8 cellular contexts compared by ENCODE assay signal in genomic region chr16:569445-570254, GRCh38. TPM values are rescaled to one million over a fixed set of nuclear protein-coding genes. Genes with fewer than 3 reads are reported as not detected.
DNase-seq lines count a peak whose midpoint lies in the region; ATAC-seq and TF ChIP-seq lines count a peak whose summit lies in the region.

Gene PIGQ, plus strand, starts transcription at chr16:569968. Its CDS starts 4,107 bp downstream, at chr16:574075.

- peaks cover 31% of the 10 kb centered on the region for H3K4me1 Mint-ChIP-seq in activated naive CD4-positive, alpha-beta T cell treated with anti-CD3 and anti-CD28 coated beads, Interleukin-2, amount 50 U/mL, for 24 hours

- no peaks in the 10 kb centered on the region for H3K27me3 ChIP-seq in SJSA1 (replicated peaks)
- no peaks in the 10 kb centered on the region for H3K27me3 ChIP-seq in testis

- H3K27me3 Mint-ChIP-seq in activated naive CD4-positive, alpha-beta T cell treated with anti-CD3 and anti-CD28 coated beads, Interleukin-2, amount 50 U/mL, for 24 hours = no peaks in the 10 kb centered on the region

- peak; percentile 41 for ATAC-seq in HG03095 (IDR thresholded peaks at IDR 0.05; ENCODE audit: unreplicated experiment)
- no peak for ATAC-seq in GM18511 (IDR thresholded peaks at IDR 0.05; ENCODE audit: unreplicated experiment)

- TF ChIP-seq CTCF in GM12864 (IDR thresholded peaks at IDR 0.05; ENCODE audit: low read depth, low read length, missing control alignments) (no peak), testis (IDR thresholded peaks at IDR 0.05) (no peak)

- no peaks in the 10 kb centered on the region for H3K9me3 Mint-ChIP-seq in activated naive CD4-positive, alpha-beta T cell treated with anti-CD3 and anti-CD28 coated beads, Interleukin-2, amount 50 U/mL, for 24 hours

- intact Hi-C loops in testis (cut with DNase I; ENCODE audit: low total_unique reads) = no loop called here

- H3K27ac Mint-ChIP-seq in activated naive CD4-positive, alpha-beta T cell treated with anti-CD3 and anti-CD28 coated beads, Interleukin-2, amount 50 U/mL, for 24 hours = peak within 1 kb of the TSS; percentile 86

- H3K4me3 ChIP-seq in GM12864 (ENCODE audit: low read depth, low read length) = peak within 1 kb of the TSS; percentile 91
- peak within 1 kb of the TSS; percentile 99 for H3K4me3 ChIP-seq in SJSA1
- H3K4me3 ChIP-seq in testis = peak within 1 kb of the TSS; percentile 66 to 90

- H3K4me1 ChIP-seq in SJSA1 (replicated peaks) = peaks cover 13% of the 10 kb centered on the region
- peaks cover 53% of the 10 kb centered on the region for H3K4me1 ChIP-seq in testis

- H3K36me3 ChIP-seq in SJSA1 = peaks cover 18% of the 10 kb centered on the region
- no peaks in the 10 kb centered on the region for H3K36me3 ChIP-seq in testis (ENCODE audit: low read depth, missing control alignments)

- H3K4me3 Mint-ChIP-seq in activated naive CD4-positive, alpha-beta T cell treated with anti-CD3 and anti-CD28 coated beads, Interleukin-2, amount 50 U/mL, for 24 hours = peak within 1 kb of the TSS; percentile 88

- H3K27ac ChIP-seq in SJSA1 (peak within 1 kb of the TSS; percentile 63), testis (peak within 1 kb of the TSS; percentile 79 to 82)

- H3K9me3 ChIP-seq in SJSA1 (replicated peaks) = 0 out of 2 replicates have a peak, but pooled peaks cover 4% of the 10 kb centered on the region
- H3K9me3 ChIP-seq in testis = no peaks in the 10 kb centered on the region

- no peak for DNase-seq in GM12864 (ENCODE audit: low read depth)
- peak; percentile 69 to 81 for DNase-seq in SJSA1 (ENCODE audit: low read depth in 1 of 2, low spot score in 2 of 2)
- DNase-seq in germinal center (ENCODE audit: low spot score) = peak; percentile 81
- peak in 48 of 56 donors; percentile 8 to 82 (median 48) for DNase-seq in nucleus accumbens (lab: John Stamatoyannopoulos, UW)
- DNase-seq in testis = peak; percentile 89

- H3K36me3 Mint-ChIP-seq in activated naive CD4-positive, alpha-beta T cell treated with anti-CD3 and anti-CD28 coated beads, Interleukin-2, amount 50 U/mL, for 24 hours = no peaks in the 10 kb centered on the region

- 1% methylated on average over 35 to 62 of the region's 87 CpGs for WGBS in testis, 2 donors

- no peak for TF ChIP-seq POLR2A in testis (IDR thresholded peaks at IDR 0.05)

RNA-seq across cellular contexts. Expression of gene PIGQ, which starts in this region (rescaled TPM):
- total RNA-seq in SJSA1 (2014; rRNA removed; shearing (Covaris generic)) = 19.6 and 33.8 TPM in 2 replicates
- total RNA-seq in testis = 100 to 1,000 TPM in 1 of 2 donors, 10 to 100 TPM in 1; 95.4 to 123 TPM
- polyA plus RNA-seq in testis (ENCODE audit: insufficient read depth, low read depth, low replicate concordance) = 80.5 TPM
